ENCODE assay signal across 15 cellular contexts in genomic region chr13:97548138-97548537, GRCh38.
DNase-seq lines count a peak whose midpoint lies in the region; ATAC-seq and TF ChIP-seq lines count a peak whose summit lies in the region.
"Had no signal": no experiment of that assay in that cellular context is flagged by ENCODE, and none has a peak within 500 bp of the region (broad histone marks: within the 10 kb centered on the region; RNA-seq: fewer than 3 reads in every experiment).

No MANE protein-coding gene starts in this region.

- H3K9me3 ChIP-seq in mesenchymal stem cell (ENCODE audit: control insufficient read depth, low read length): no peaks in the 10 kb centered on the region
- H3K9me3 ChIP-seq in sigmoid colon: no peaks in the 10 kb centered on the region
- H3K9me3 ChIP-seq: gastroesophageal sphincter had no signal

- H2BK120ac ChIP-seq in mesenchymal stem cell (ENCODE audit: low read depth, low read length): no peak overlapping the region

- H2BK5ac ChIP-seq in mesenchymal stem cell (ENCODE audit: low read depth, low read length, poor library complexity, severe bottlenecking): no peak overlapping the region

- no peak overlapping the region for H3K23ac ChIP-seq in mesenchymal stem cell (ENCODE audit: low read length in 2 of 2)

- H3K4me2 ChIP-seq in mesenchymal stem cell (ENCODE audit: low read length, poor library complexity, severe bottlenecking): no peak overlapping the region

- no peak overlapping the region for H3K4ac ChIP-seq in mesenchymal stem cell (ENCODE audit: low read depth in 1 of 2, low read length in 2 of 2)

- H3K4me1 ChIP-seq in mesenchymal stem cell (ENCODE audit: control insufficient read depth, insufficient read depth, low read depth, low read length) (no peaks in the 10 kb centered on the region), sigmoid colon (no peaks in the 10 kb centered on the region)
- H3K4me1 ChIP-seq: gastroesophageal sphincter had no signal

- H2AK5ac ChIP-seq in mesenchymal stem cell (ENCODE audit: low read length, severe bottlenecking): no peak overlapping the region

- H3K18ac ChIP-seq in mesenchymal stem cell (ENCODE audit: low read depth in 1 of 2, low read length in 2 of 2): no peak overlapping the region

- intact Hi-C loops in sigmoid colon (cut with DNase I): no loop called here

- no peak overlapping the region for H3K4me3 ChIP-seq in mesenchymal stem cell (ENCODE audit: insufficient read depth in 1 of 2, low read depth in 1 of 2, low read length in 2 of 2)
- H3K4me3 ChIP-seq in sigmoid colon: no peak overlapping the region
- H3K4me3 ChIP-seq: gastroesophageal sphincter had no signal

- no peak overlapping the region for H2BK15ac ChIP-seq in mesenchymal stem cell (ENCODE audit: low read depth, poor library complexity, severe bottlenecking)

- ATAC-seq in GM18511 (IDR thresholded peaks at IDR 0.05; ENCODE audit: unreplicated experiment) (peak; percentile 86), GM21447 (IDR thresholded peaks at IDR 0.05; ENCODE audit: unreplicated experiment) (peak; percentile 74), HG03196 (IDR thresholded peaks at IDR 0.05; ENCODE audit: unreplicated experiment) (peak; percentile 43), GM19023 (IDR thresholded peaks at IDR 0.05; ENCODE audit: unreplicated experiment) (no peak)
- ATAC-seq: gastroesophageal sphincter had no signal

- H3K27me3 ChIP-seq in mesenchymal stem cell (ENCODE audit: control insufficient read depth in 1 of 2, insufficient read depth in 1 of 2, low read length in 2 of 2) (peaks cover 0 to 7% of the 10 kb centered on the region in 2 experiments), sigmoid colon (no peaks in the 10 kb centered on the region)
- H3K27me3 ChIP-seq: gastroesophageal sphincter had no signal

- no peak for TF ChIP-seq EP300 in sigmoid colon (IDR thresholded peaks at IDR 0.05)

- H3K14ac ChIP-seq in mesenchymal stem cell (ENCODE audit: low read length in 2 of 2): no peak overlapping the region

- H2AFZ ChIP-seq in mesenchymal stem cell (ENCODE audit: low read depth, low read length): no peak overlapping the region

- no peak for TF ChIP-seq CTCF in sigmoid colon (IDR thresholded peaks at IDR 0.05)

- WGBS in mesenchymal stem cell: 95% methylated on average over 2 of the region's 3 CpGs
- WGBS in sigmoid colon, 2 donors: 35 to 48% methylated on average over 3 of the region's 3 CpGs

- H3K79me1 ChIP-seq in mesenchymal stem cell (replicated peaks; ENCODE audit: low read length, poor library complexity, severe bottlenecking): no peaks in the 10 kb centered on the region

- no peak overlapping the region for H4K91ac ChIP-seq in mesenchymal stem cell (ENCODE audit: low read length)

- DNase-seq in mesenchymal stem cell: no peak
- no peak for DNase-seq in sigmoid colon
- no peak for DNase-seq in NK-92 (lab: John Stamatoyannopoulos, UW; ENCODE audit: unreplicated experiment)
- no peak for DNase-seq in inferior parietal cortex (ENCODE audit: extremely low spot score)
- DNase-seq: activated CD4-positive, alpha-beta T cell treated with anti-CD3 and anti-CD28 coated beads for 4 hours; activated CD8-positive, alpha-beta memory T cell treated with anti-CD3 and anti-CD28 coated beads, Interleukin-2, amount 50 U/mL, for 48 hours; KG1; NCI-H1105; NCI-H2227 treated with DMSO at 0.1 percent for 48 hours; SIG-M5 had no signal

- peak overlapping the region; percentile 62 for H3K9ac ChIP-seq in mesenchymal stem cell (ENCODE audit: low read length)

- TF ChIP-seq POLR2A in sigmoid colon (IDR thresholded peaks at IDR 0.05): no peak

- H2BK12ac ChIP-seq in mesenchymal stem cell (ENCODE audit: low read length in 2 of 2): no peak overlapping the region

- H4K8ac ChIP-seq in mesenchymal stem cell (ENCODE audit: low read length): no peak overlapping the region

- H3K27ac ChIP-seq in mesenchymal stem cell (ENCODE audit: low read length, poor library complexity, severe bottlenecking) (no peak overlapping the region), sigmoid colon (no peak overlapping the region)
- H3K27ac ChIP-seq: gastroesophageal sphincter had no signal

- H3K36me3 ChIP-seq in mesenchymal stem cell (ENCODE audit: control insufficient read depth in 1 of 2, insufficient read depth in 2 of 2, low read depth in 1 of 2, low read length in 2 of 2) (no peaks in the 10 kb centered on the region), sigmoid colon (no peaks in the 10 kb centered on the region)
- H3K36me3 ChIP-seq: gastroesophageal sphincter had no signal
